In genomic region chr11:75276696-75277095, GRCh38 we compare ENCODE assay signal across 8 cellular contexts. TPM values are rescaled to one million over a fixed set of nuclear protein-coding genes. Genes with fewer than 3 reads are reported as not detected.
DNase-seq lines count a peak whose midpoint lies in the region; TF ChIP-seq lines count a peak whose summit lies in the region.

No MANE protein-coding gene starts in this region.

- no peak overlapping the region for H3K4me2 ChIP-seq in mesenchymal stem cell (ENCODE audit: low read length, poor library complexity, severe bottlenecking)

- H3K9me3 Mint-ChIP-seq in T-helper 2 cell treated with Interferon-gamma antibody and Interleukin-4, amounts not matched to agents 5 μg/mL and 100 μg/mL, for 36 hours: no peaks in the 10 kb centered on the region
- no peaks in the 10 kb centered on the region for H3K9me3 Mint-ChIP-seq in activated naive CD8-positive, alpha-beta T cell treated with anti-CD3 and anti-CD28 coated beads for 36 hours

- H2BK15ac ChIP-seq in mesenchymal stem cell (ENCODE audit: low read depth, poor library complexity, severe bottlenecking): no peak overlapping the region

- no peak for TF ChIP-seq POLR2A in sigmoid colon (IDR thresholded peaks at IDR 0.05)

- no peak for TF ChIP-seq EP300 in sigmoid colon (IDR thresholded peaks at IDR 0.05)

- no peak overlapping the region for H3K18ac ChIP-seq in mesenchymal stem cell (ENCODE audit: low read depth in 1 of 2, low read length in 2 of 2)

- no peak overlapping the region for H3K4ac ChIP-seq in mesenchymal stem cell (ENCODE audit: low read depth in 1 of 2, low read length in 2 of 2)

- no peak overlapping the region for H2BK120ac ChIP-seq in mesenchymal stem cell (ENCODE audit: low read depth, low read length)

- no peak overlapping the region for H3K9ac ChIP-seq in mesenchymal stem cell (ENCODE audit: low read length)

- H3K14ac ChIP-seq in mesenchymal stem cell (ENCODE audit: low read length in 2 of 2): no peak overlapping the region

- H3K27me3 Mint-ChIP-seq in T-helper 2 cell treated with Interferon-gamma antibody and Interleukin-4, amounts not matched to agents 5 μg/mL and 100 μg/mL, for 36 hours (ENCODE audit: low read depth): no peaks in the 10 kb centered on the region
- no peaks in the 10 kb centered on the region for H3K27me3 Mint-ChIP-seq in activated naive CD8-positive, alpha-beta T cell treated with anti-CD3 and anti-CD28 coated beads for 36 hours

- no peak overlapping the region for H3K27ac ChIP-seq in sigmoid colon
- H3K27ac ChIP-seq in mesenchymal stem cell (ENCODE audit: low read length, poor library complexity, severe bottlenecking): no peak overlapping the region

- H3K27me3 ChIP-seq in sigmoid colon: no peaks in the 10 kb centered on the region
- no peaks in the 10 kb centered on the region for H3K27me3 ChIP-seq in mesenchymal stem cell (ENCODE audit: control insufficient read depth in 1 of 2, insufficient read depth in 1 of 2, low read length in 2 of 2)

- H2BK12ac ChIP-seq in mesenchymal stem cell (ENCODE audit: low read length in 2 of 2): no peak overlapping the region

- H2BK5ac ChIP-seq in mesenchymal stem cell (ENCODE audit: low read depth, low read length, poor library complexity, severe bottlenecking): no peak overlapping the region

- H2AK5ac ChIP-seq in mesenchymal stem cell (ENCODE audit: low read length, severe bottlenecking): no peak overlapping the region

- H3K4me1 ChIP-seq in sigmoid colon (peaks cover 0 to 12% (median 7%) of the 10 kb centered on the region in 4 donors), mesenchymal stem cell (ENCODE audit: control insufficient read depth, insufficient read depth, low read depth, low read length) (no peaks in the 10 kb centered on the region)

- H3K27ac Mint-ChIP-seq in T-helper 2 cell treated with Interferon-gamma antibody and Interleukin-4, amounts not matched to agents 5 μg/mL and 100 μg/mL, for 36 hours: peak overlapping the region; percentile 100
- peak overlapping the region; percentile 79 for H3K27ac Mint-ChIP-seq in activated naive CD8-positive, alpha-beta T cell treated with anti-CD3 and anti-CD28 coated beads for 36 hours

- no peak overlapping the region for H3K4me3 ChIP-seq in sigmoid colon
- H3K4me3 ChIP-seq in mesenchymal stem cell (ENCODE audit: insufficient read depth in 1 of 2, low read depth in 1 of 2, low read length in 2 of 2): no peak overlapping the region
- H3K4me3 ChIP-seq in foreskin fibroblast (ENCODE audit: low read depth in 1 of 2, low read length in 2 of 2): no peak overlapping the region

- H3K23ac ChIP-seq in mesenchymal stem cell (ENCODE audit: low read length in 2 of 2): no peak overlapping the region

- peaks cover 36% of the 10 kb centered on the region for H3K36me3 Mint-ChIP-seq in T-helper 2 cell treated with Interferon-gamma antibody and Interleukin-4, amounts not matched to agents 5 μg/mL and 100 μg/mL, for 36 hours (ENCODE audit: low read depth)
- H3K36me3 Mint-ChIP-seq in activated naive CD8-positive, alpha-beta T cell treated with anti-CD3 and anti-CD28 coated beads for 36 hours: peaks cover 15% of the 10 kb centered on the region

- H2AFZ ChIP-seq in mesenchymal stem cell (ENCODE audit: low read depth, low read length): no peak overlapping the region

- 89 to 90% methylated on average over 5 of the region's 5 CpGs for WGBS in sigmoid colon, 2 donors
- WGBS in mesenchymal stem cell: 100% methylated on average over 4 of the region's 5 CpGs

- H3K9me3 ChIP-seq in sigmoid colon (no peaks in the 10 kb centered on the region), mesenchymal stem cell (ENCODE audit: control insufficient read depth, low read length) (no peaks in the 10 kb centered on the region)

- no peak overlapping the region for H4K91ac ChIP-seq in mesenchymal stem cell (ENCODE audit: low read length)

- no peaks in the 10 kb centered on the region for H3K79me1 ChIP-seq in mesenchymal stem cell (replicated peaks; ENCODE audit: low read length, poor library complexity, severe bottlenecking)

- DNase-seq in T-helper 2 cell treated with Interferon-gamma antibody and Interleukin-4, amounts not matched to agents 5 μg/mL and 100 μg/mL, for 36 hours (ENCODE audit: low spot score): no peak
- no peak for DNase-seq in T-helper 2 cell
- peak; percentile 97 for DNase-seq in NCI-H2107 treated with DMSO at 0.1 percent for 48 hours (lab: John Stamatoyannopoulos, UW; ENCODE audit: unreplicated experiment)
- no peak for DNase-seq in activated naive CD8-positive, alpha-beta T cell treated with anti-CD3 and anti-CD28 coated beads for 36 hours
- peak; percentile 52 for DNase-seq in sigmoid colon
- DNase-seq in mesenchymal stem cell: no peak
- DNase-seq in NOMO-1 (lab: John Stamatoyannopoulos, UW; ENCODE audit: unreplicated experiment in 2 of 2): no peak
- DNase-seq in foreskin fibroblast: no peak

- peaks cover 22% of the 10 kb centered on the region for H3K4me1 Mint-ChIP-seq in T-helper 2 cell treated with Interferon-gamma antibody and Interleukin-4, amounts not matched to agents 5 μg/mL and 100 μg/mL, for 36 hours (ENCODE audit: low read depth)
- peaks cover 40% of the 10 kb centered on the region for H3K4me1 Mint-ChIP-seq in activated naive CD8-positive, alpha-beta T cell treated with anti-CD3 and anti-CD28 coated beads for 36 hours

- H3K4me3 Mint-ChIP-seq in T-helper 2 cell treated with Interferon-gamma antibody and Interleukin-4, amounts not matched to agents 5 μg/mL and 100 μg/mL, for 36 hours: no peak overlapping the region
- H3K4me3 Mint-ChIP-seq in activated naive CD8-positive, alpha-beta T cell treated with anti-CD3 and anti-CD28 coated beads for 36 hours: no peak overlapping the region

- peaks cover 22 to 83% (median 57%) of the 10 kb centered on the region in 4 donors for H3K36me3 ChIP-seq in sigmoid colon
- peaks cover 63 to 81% of the 10 kb centered on the region in 2 experiments for H3K36me3 ChIP-seq in mesenchymal stem cell (ENCODE audit: control insufficient read depth in 1 of 2, insufficient read depth in 2 of 2, low read depth in 1 of 2, low read length in 2 of 2)

- intact Hi-C loops in sigmoid colon (cut with DNase I): no loop called here

- no peak overlapping the region for H4K8ac ChIP-seq in mesenchymal stem cell (ENCODE audit: low read length)

- no peak for TF ChIP-seq CTCF in sigmoid colon (IDR thresholded peaks at IDR 0.05)
- no peak for TF ChIP-seq CTCF in foreskin fibroblast (IDR thresholded peaks at IDR 0.05; ENCODE audit: low read depth, low read length)

RNA-seq across cellular contexts. Expression of gene TPBGL, which starts 36.1 kb away (rescaled TPM):
- total RNA-seq in activated naive CD8-positive, alpha-beta T cell treated with anti-CD3 and anti-CD28 coated beads for 36 hours: under 1 TPM; 0.20 to 0.45 TPM
- under 1 TPM in 3 of 4 donors, not detected in 1; 0.33 to 0.68 (median 0.36) TPM for total RNA-seq in sigmoid colon
- polyA plus RNA-seq in sigmoid colon: under 1 TPM in 1 of 3 donors, not detected in 2; 0.28 TPM
- 0.14 TPM for polyA plus RNA-seq in mesenchymal stem cell (2013, experiment 1 of 2)
- 0.04 TPM for polyA plus RNA-seq in mesenchymal stem cell (2013, experiment 2 of 2)

Comparison
In these comparisons a context has a peak if more than half of its experiments do, and no peak if none do; other contexts are left out.
1. DNase-seq: peak in NCI-H2107 treated with DMSO at 0.1 percent for 48 hours (single experiment) and sigmoid colon (single experiment); none in T-helper 2 cell treated with Interferon-gamma antibody and Interleukin-4, amounts not matched to agents 5 μg/mL and 100 μg/mL, for 36 hours (single experiment), T-helper 2 cell (0 of 5), activated naive CD8-positive, alpha-beta T cell treated with anti-CD3 and anti-CD28 coated beads for 36 hours (single experiment), mesenchymal stem cell (single experiment), NOMO-1 (0 of 2) and foreskin fibroblast (0 of 2).